17 cellular contexts compared by ENCODE assay signal in genomic region chr5:136235316-136235715, GRCh38. TPM values are rescaled to one million over a fixed set of nuclear protein-coding genes. Genes with fewer than 3 reads are reported as not detected.
DNase-seq lines count a peak whose midpoint lies in the region; ATAC-seq, FAIRE-seq and TF ChIP-seq lines count a peak whose summit lies in the region.
"Had no signal": no experiment of that assay in that cellular context is flagged by ENCODE, and none has a peak within 500 bp of the region (broad histone marks: within the 10 kb centered on the region; RNA-seq: fewer than 3 reads in every experiment).

No MANE protein-coding gene starts in this region.

- CTCF ChIA-PET in mammary epithelial cell (lab: Charles Lee; ENCODE audit: low non-redundant PET) (no interaction called here), MCF 10A (lab: Yijun Ruan, JAX) (interaction anchor here (0.6 to 8.1 kb wide), 7 partner anchors 14 to 1242 kb away, joined by 3 to 87 read pairs (median 3); no protein-coding TSS in a partner anchor)

- H3K27ac Mint-ChIP-seq in MCF 10A (ENCODE audit: low read depth, unreplicated experiment): no peak overlapping the region
- H3K27ac Mint-ChIP-seq in GM23338: no peak overlapping the region
- H3K27ac Mint-ChIP-seq in glutamatergic neuron (ENCODE audit: unreplicated experiment): no peak overlapping the region

- no TSS peak for BruUV-seq in mammary epithelial cell (replicated peaks; lab: Mats Ljungman, UMichigan)
- BruUV-seq in MCF 10A (replicated peaks; lab: Mats Ljungman, UMichigan): no TSS peak

- H3K9me2 ChIP-seq in GM23338 (ENCODE audit: insufficient read depth): 0 out of 2 replicates have a peak, but pooled peaks cover 7% of the 10 kb centered on the region

- H3K4me1 ChIP-seq in mammary epithelial cell (ENCODE audit: insufficient read depth, low read length): no peaks in the 10 kb centered on the region
- H3K4me1 ChIP-seq in GM23338 (ENCODE audit: insufficient read depth): peaks cover 11% of the 10 kb centered on the region; the same call in 1 of the 2 replicates

- FAIRE-seq in bronchial epithelial cell (lab: Jason Lieb, UNC): no peak
- FAIRE-seq: GM12878, GM19239 had no signal

- no peaks in the 10 kb centered on the region for H3K27me3 ChIP-seq in mammary epithelial cell (ENCODE audit: insufficient read depth, low read length)
- H3K27me3 ChIP-seq in bronchial epithelial cell (ENCODE audit: control insufficient read depth, insufficient read depth, low read length): peaks cover 4% of the 10 kb centered on the region
- no peaks in the 10 kb centered on the region for H3K27me3 ChIP-seq in GM23338 (ENCODE audit: insufficient read depth)

- H3K36me3 ChIP-seq in mammary epithelial cell (ENCODE audit: insufficient read depth, low read length): no peaks in the 10 kb centered on the region
- no peaks in the 10 kb centered on the region for H3K36me3 ChIP-seq in bronchial epithelial cell (ENCODE audit: control insufficient read depth, insufficient read depth, low read length)
- H3K36me3 ChIP-seq in GM23338 (ENCODE audit: insufficient read depth): no peaks in the 10 kb centered on the region

- H3K27ac ChIP-seq in mammary epithelial cell (ENCODE audit: insufficient read depth, low read depth, low read length) (no peak overlapping the region), GM23338 (ENCODE audit: low read depth) (no peak overlapping the region)
- H3K27ac ChIP-seq: 22Rv1 had no signal

- no peak for ATAC-seq in left ventricle myocardium superior
- ATAC-seq in HG02970 (IDR thresholded peaks at IDR 0.05; ENCODE audit: low FRiP score, unreplicated experiment): no peak
- no peak for ATAC-seq in GM23338
- ATAC-seq: GM12878 had no signal

- no peak overlapping the region for H3K9ac ChIP-seq in mammary epithelial cell (ENCODE audit: insufficient read depth, low read length)

- H3K4me2 ChIP-seq in mammary epithelial cell (ENCODE audit: insufficient read depth, low read depth, low read length) (no peak overlapping the region), GM23338 (no peak overlapping the region)

- no peaks in the 10 kb centered on the region for H3K9me3 Mint-ChIP-seq in MCF 10A (ENCODE audit: unreplicated experiment)
- H3K9me3 Mint-ChIP-seq in GM23338: no peaks in the 10 kb centered on the region
- no peaks in the 10 kb centered on the region for H3K9me3 Mint-ChIP-seq in glutamatergic neuron (ENCODE audit: unreplicated experiment)

- H3F3A ChIP-seq in GM23338 (replicated peaks; ENCODE audit: low read depth): no peaks in the 10 kb centered on the region

- H3K36me3 Mint-ChIP-seq in MCF 10A (ENCODE audit: insufficient read depth, unreplicated experiment) (no peaks in the 10 kb centered on the region), GM23338 (ENCODE audit: low read depth) (no peaks in the 10 kb centered on the region), glutamatergic neuron (ENCODE audit: unreplicated experiment) (no peaks in the 10 kb centered on the region)

- no peak overlapping the region for H3K4me3 ChIP-seq in mammary epithelial cell (replicated peaks in 1 of 3; ENCODE audit: insufficient read depth in 1 of 3, low read depth in 2 of 3, low read length in 3 of 3)
- no peak overlapping the region for H3K4me3 ChIP-seq in bronchial epithelial cell (ENCODE audit: low read depth, low read length)
- no peak overlapping the region for H3K4me3 ChIP-seq in GM23338
- H3K4me3 ChIP-seq: GM12878 had no signal

- peak; percentile 9 for DNase-seq in mammary epithelial cell
- DNase-seq in MCF 10A (ENCODE audit: unreplicated experiment): no peak
- DNase-seq in bronchial epithelial cell (ENCODE audit: low read depth): peak; percentile 18
- DNase-seq in left kidney (ENCODE audit: low read depth, low spot score): peak; percentile 56
- no peak for DNase-seq in left ventricle myocardium superior
- no peak for DNase-seq in GM23338 (ENCODE audit: low spot score)
- DNase-seq in glutamatergic neuron: no peak
- DNase-seq: C1 segment of cervical spinal cord, DMS153, NCI-H1417, NCI-H2029 treated with DMSO at 0.1 percent for 48 hours, NCI-H524 had no signal

- H3K4me1 Mint-ChIP-seq in MCF 10A (ENCODE audit: insufficient read depth, unreplicated experiment) (no peaks in the 10 kb centered on the region), GM23338 (peaks cover 16% of the 10 kb centered on the region), glutamatergic neuron (ENCODE audit: low read depth, unreplicated experiment) (no peaks in the 10 kb centered on the region)

- H3K27me3 Mint-ChIP-seq in MCF 10A (ENCODE audit: insufficient read depth, unreplicated experiment): peaks cover 10% of the 10 kb centered on the region
- H3K27me3 Mint-ChIP-seq in GM23338 (ENCODE audit: insufficient read depth, low read depth, poor library complexity): peaks cover 4% of the 10 kb centered on the region
- H3K27me3 Mint-ChIP-seq in glutamatergic neuron (ENCODE audit: unreplicated experiment): peaks cover 4% of the 10 kb centered on the region

- no peaks in the 10 kb centered on the region for H3K79me2 ChIP-seq in mammary epithelial cell (ENCODE audit: insufficient read depth, low read length)
- H3K79me2 ChIP-seq in GM23338 (replicated peaks; ENCODE audit: insufficient read depth): no peaks in the 10 kb centered on the region

- H3K9me3 ChIP-seq in mammary epithelial cell (replicated peaks; ENCODE audit: insufficient read depth, low read length): no peaks in the 10 kb centered on the region

- dilution Hi-C loops in mammary epithelial cell (cut with HindIII; ENCODE audit: low sequenced_read_pairs): no loop called here

- WGBS in mammary epithelial cell (ENCODE audit: low coverage, missing lambda C conversion rate): 75% methylated on average over 1 of the region's 1 CpG

- intact Hi-C loops in mammary epithelial cell (cut with micrococcal nuclease): no loop called here
- intact Hi-C loops in MCF 10A (cut with micrococcal nuclease): no loop called here
- intact Hi-C loops in left ventricle myocardium superior (cut with micrococcal nuclease): no loop called here

- no peak overlapping the region for H2AFZ ChIP-seq in mammary epithelial cell (ENCODE audit: low read depth, low read length)
- H2AFZ ChIP-seq in GM23338: no peak overlapping the region

- POLR2A ChIA-PET in MCF 10A (lab: Yijun Ruan, JAX): interaction anchor here (0.8 to 1.2 kb wide), 2 partner anchors 10 to 16 kb away, joined by 3 to 4 read pairs; no protein-coding TSS in a partner anchor

- no peak for TF ChIP-seq CTCF in mammary epithelial cell (conservative IDR thresholded peaks at IDR 0.05 in 1 of 2, IDR thresholded peaks at IDR 0.05 in 1 of 2; ENCODE audit: extremely low read depth in 1 of 2, insufficient read depth in 1 of 2, low read depth in 1 of 2, low read length in 2 of 2)
- no peak for TF ChIP-seq CTCF in MCF 10A (IDR thresholded peaks at IDR 0.05; ENCODE audit: unreplicated experiment)
- no peak for TF ChIP-seq CTCF in bronchial epithelial cell (IDR thresholded peaks at IDR 0.05; ENCODE audit: insufficient read depth, low read length, severe bottlenecking)
- no peak for TF ChIP-seq CTCF in GM23338 (conservative IDR thresholded peaks at IDR 0.05; ENCODE audit: low read depth in 2 of 2)
- TF ChIP-seq CTCF in glutamatergic neuron (IDR thresholded peaks at IDR 0.05; ENCODE audit: partially characterized antibody, unreplicated experiment): no peak

- H4K20me1 ChIP-seq in mammary epithelial cell (ENCODE audit: insufficient read depth, low read length): no peaks in the 10 kb centered on the region
- H4K20me1 ChIP-seq in GM23338 (replicated peaks; ENCODE audit: insufficient read depth): no peaks in the 10 kb centered on the region

- H3K4me3 Mint-ChIP-seq in MCF 10A (ENCODE audit: unreplicated experiment): no peak overlapping the region
- H3K4me3 Mint-ChIP-seq in GM23338: no peak overlapping the region
- H3K4me3 Mint-ChIP-seq in glutamatergic neuron (ENCODE audit: unreplicated experiment): no peak overlapping the region

- in situ Hi-C loops in mammary epithelial cell (cut with MboI; ENCODE audit: low sequenced_read_pairs in 2 of 2): no loop called here

TF ChIP-seq in GM23338, 12 proteins besides CTCF, POLR2A, EP300 and RAD21 (continues in another document):
- TF ChIP-seq ZNF114 (CRISPR knock-in tag; IDR thresholded peaks at IDR 0.05) (no peak), REST (IDR thresholded peaks at IDR 0.05; ENCODE audit: unreplicated experiment) (no peak)

RNA-seq across cellular contexts. Expression of gene SMIM32, which starts 42.4 kb away (rescaled TPM):
- total RNA-seq in mammary epithelial cell (not detected), MCF 10A (2022) (not detected in 2 replicates), bronchial epithelial cell (not detected in 2 replicates), left ventricle myocardium superior (not detected), glutamatergic neuron (ENCODE audit: unreplicated experiment) (not detected)
- polyA plus RNA-seq in mammary epithelial cell (not detected), GM23338 (2016; fragmentation: Nextera tagmentation; extraction: Ambion mirVana) (0.17 and 0.27 TPM in 2 replicates)
- polyA minus RNA-seq in mammary epithelial cell: not detected
- 0.19 and 0.56 TPM in 2 replicates for total RNA-seq in GM23338 (2014; rRNA removed; shearing (Covaris generic))
- total RNA-seq: GM12878, RPMI7951 had no signal
- polyA plus RNA-seq: GM12878 had no signal

Comparison
In these comparisons a context has a peak if more than half of its experiments do, and no peak if none do; other contexts are left out.
1. DNase-seq: peak in mammary epithelial cell (single experiment), bronchial epithelial cell (single experiment) and left kidney (single experiment); none in MCF 10A (single experiment), left ventricle myocardium superior (single experiment), GM23338 (single experiment) and glutamatergic neuron (single experiment).